In genomic region chr4:22356996-22357596, GRCh38 we compare ENCODE assay signal across 9 cellular contexts.
DNase-seq lines count a peak whose midpoint lies in the region; ATAC-seq and TF ChIP-seq lines count a peak whose summit lies in the region.
"Had no signal": no experiment of that assay in that cellular context is flagged by ENCODE, and none has a peak within 500 bp of the region (broad histone marks: within the 10 kb centered on the region; RNA-seq: fewer than 3 reads in every experiment).

No MANE protein-coding gene starts in this region.

- no peak overlapping the region for H3K27ac Mint-ChIP-seq in stimulated activated memory B cell treated with anti-CD40 and anti-IgM and Interleukin-4, amounts not matched to agents 10 μg/mL and 1 μg/mL and 100 μg/mL, for 72 hours
- H3K27ac Mint-ChIP-seq in CD4-positive, alpha-beta T cell: no peak overlapping the region

- no peak overlapping the region for H3K27ac ChIP-seq in vagina
- H3K27ac ChIP-seq in CD4-positive, alpha-beta T cell (ENCODE audit: low read depth, low read length): no peak overlapping the region

- no peaks in the 10 kb centered on the region for H3K9me3 ChIP-seq in vagina
- peaks cover 4% of the 10 kb centered on the region for H3K9me3 ChIP-seq in CD4-positive, alpha-beta T cell (ENCODE audit: control insufficient read depth, low read length)

- DNase-seq in AG09319 (ENCODE audit: extremely low read depth, low read depth) (peak; percentile 10), H4 (ENCODE audit: low spot score) (peak; percentile 59), NCI-H526 treated with DMSO at 0.1 percent for 48 hours (lab: John Stamatoyannopoulos, UW) (peak; percentile 23), epithelial cell of esophagus (ENCODE audit: low read depth) (peak; percentile 47), vagina (ENCODE audit: extremely low spot score in 2 of 2) (no peak)
- DNase-seq in CD4-positive, alpha-beta T cell: no peak
- DNase-seq: right cardiac atrium had no signal

- ATAC-seq in stimulated activated memory B cell treated with anti-CD40 and anti-IgM and Interleukin-4, amounts not matched to agents 10 μg/mL and 1 μg/mL and 100 μg/mL, for 72 hours: peak; percentile 16
- ATAC-seq in CD4-positive, alpha-beta T cell (ENCODE audit: poor library complexity): no peak
- ATAC-seq in GM19351 (IDR thresholded peaks at IDR 0.05; ENCODE audit: unreplicated experiment): no peak

- no peak overlapping the region for H3K4me3 Mint-ChIP-seq in stimulated activated memory B cell treated with anti-CD40 and anti-IgM and Interleukin-4, amounts not matched to agents 10 μg/mL and 1 μg/mL and 100 μg/mL, for 72 hours
- H3K4me3 Mint-ChIP-seq in CD4-positive, alpha-beta T cell: no peak overlapping the region

- intact Hi-C loops in vagina (cut with DNase I): no loop called here
- intact Hi-C loops in CD4-positive, alpha-beta T cell (cut with DNase I, micrococcal nuclease): no loop called here

- no peaks in the 10 kb centered on the region for H3K4me1 ChIP-seq in vagina

- H3K4me1 Mint-ChIP-seq in stimulated activated memory B cell treated with anti-CD40 and anti-IgM and Interleukin-4, amounts not matched to agents 10 μg/mL and 1 μg/mL and 100 μg/mL, for 72 hours: no peaks in the 10 kb centered on the region
- no peaks in the 10 kb centered on the region for H3K4me1 Mint-ChIP-seq in CD4-positive, alpha-beta T cell (ENCODE audit: low read depth)

- TF ChIP-seq CTCF in AG09319 (IDR thresholded peaks at IDR 0.05; ENCODE audit: low read depth, low read length) (peak; percentile 47), epithelial cell of esophagus (IDR thresholded peaks at IDR 0.05; ENCODE audit: insufficient read depth, low read depth, low read length, missing control alignments) (peak; percentile 44), vagina (IDR thresholded peaks at IDR 0.05) (no peak)
- no peak for TF ChIP-seq CTCF in CD4-positive, alpha-beta T cell (IDR thresholded peaks at IDR 0.05)

- no peaks in the 10 kb centered on the region for H3K36me3 Mint-ChIP-seq in stimulated activated memory B cell treated with anti-CD40 and anti-IgM and Interleukin-4, amounts not matched to agents 10 μg/mL and 1 μg/mL and 100 μg/mL, for 72 hours
- no peaks in the 10 kb centered on the region for H3K36me3 Mint-ChIP-seq in CD4-positive, alpha-beta T cell (ENCODE audit: low read depth)

- CTCF ChIA-PET in CD4-positive, alpha-beta T cell (lab: Charles Lee): no interaction called here

- no peak for TF ChIP-seq POLR2A in vagina (IDR thresholded peaks at IDR 0.05)

- no peaks in the 10 kb centered on the region for H3K36me3 ChIP-seq in vagina

- H3K4me3 ChIP-seq in epithelial cell of esophagus (ENCODE audit: low read length): no peak overlapping the region
- no peak overlapping the region for H3K4me3 ChIP-seq in vagina

- H3K27me3 Mint-ChIP-seq in stimulated activated memory B cell treated with anti-CD40 and anti-IgM and Interleukin-4, amounts not matched to agents 10 μg/mL and 1 μg/mL and 100 μg/mL, for 72 hours: no peaks in the 10 kb centered on the region
- H3K27me3 Mint-ChIP-seq in CD4-positive, alpha-beta T cell: no peaks in the 10 kb centered on the region

- H3K9me3 Mint-ChIP-seq in stimulated activated memory B cell treated with anti-CD40 and anti-IgM and Interleukin-4, amounts not matched to agents 10 μg/mL and 1 μg/mL and 100 μg/mL, for 72 hours: peaks cover 22% of the 10 kb centered on the region
- H3K9me3 Mint-ChIP-seq in CD4-positive, alpha-beta T cell: peaks cover 9% of the 10 kb centered on the region

- POLR2A ChIA-PET in CD4-positive, alpha-beta T cell (lab: Charles Lee): no interaction called here

- no peaks in the 10 kb centered on the region for H3K27me3 ChIP-seq in vagina
- H3K27me3 ChIP-seq in CD4-positive, alpha-beta T cell (ENCODE audit: control insufficient read depth, insufficient read depth, low read length): no peaks in the 10 kb centered on the region

Comparison
In these comparisons a context has a peak if more than half of its experiments do, and no peak if none do; other contexts are left out.
1. DNase-seq: peak in AG09319 (single experiment), H4 (single experiment), NCI-H526 treated with DMSO at 0.1 percent for 48 hours (single experiment) and epithelial cell of esophagus (single experiment); none in vagina (0 of 2) and CD4-positive, alpha-beta T cell (0 of 10).
2. CTCF ChIP-seq: peak in AG09319 (single experiment) and epithelial cell of esophagus (single experiment); none in vagina (0 of 3) and CD4-positive, alpha-beta T cell (single experiment).